In genomic region chr5:55234171-55234700, GRCh38 we compare ENCODE assay signal across 1 cellular context.
TF ChIP-seq lines count a peak whose summit lies in the region.

No MANE protein-coding gene starts in this region.

TF ChIP-seq in GM12878, 131 proteins besides CTCF, POLR2A, EP300 and RAD21:
- TF ChIP-seq MYC (IDR thresholded peaks at IDR 0.05; ENCODE audit: insufficient read depth, insufficient read length, insufficient replicate concordance, low read length, severe bottlenecking) (no peak), EZH2 (IDR thresholded peaks at IDR 0.05; ENCODE audit: borderline replicate concordance, control insufficient read depth, low read depth, low read length) (0 out of 2 replicates have a peak, but pooled peaks have one; percentile 13)
